In the genomic region with DNA sequence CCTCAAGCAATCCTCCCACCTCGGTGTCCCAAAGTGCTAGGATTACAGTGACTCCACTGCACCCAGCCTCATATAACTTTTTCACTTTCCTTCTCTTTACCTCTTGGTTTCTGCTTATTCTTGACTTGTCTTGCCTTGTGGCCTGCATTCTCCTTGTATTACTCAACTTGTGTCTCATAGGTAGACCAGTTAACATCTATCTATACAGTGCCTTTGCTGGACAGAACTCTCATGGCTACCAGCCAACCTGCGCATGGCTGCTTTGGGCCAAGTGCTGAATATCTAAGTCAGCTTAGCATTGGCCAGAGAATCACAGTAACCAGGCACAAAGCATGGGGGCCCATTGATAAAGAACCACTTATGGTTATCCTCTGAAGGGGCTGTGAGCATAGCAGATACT, we compare ENCODE assay signal across 19 cellular contexts. TPM values are rescaled to one million over a fixed set of nuclear protein-coding genes. Genes with fewer than 3 reads are reported as not detected.
A peak's percentile ranks its signal among the peaks of the same experiment; 100 is the strongest.
DNase-seq lines count a peak whose midpoint lies in the region; ATAC-seq and TF ChIP-seq lines count a peak whose summit lies in the region.
"Had no signal": no experiment of that assay in that cellular context is flagged by ENCODE, and none has a peak within 500 bp of the region (broad histone marks: within the 10 kb centered on the region; RNA-seq: fewer than 3 reads in every experiment).

No MANE protein-coding gene starts in this region.

- TF ChIP-seq CTCF in left ventricle myocardium inferior (IDR thresholded peaks at IDR 0.05; ENCODE audit: borderline replicate concordance) (no peak), GM10266 (IDR thresholded peaks at IDR 0.05; ENCODE audit: control insufficient read depth, insufficient read depth, low read depth, missing control alignments) (no peak)

- H3K27me3 ChIP-seq in left ventricle myocardium inferior (ENCODE audit: low read depth) (peaks cover 9% of the 10 kb centered on the region), Karpas-422 (ENCODE audit: low read length) (no peaks in the 10 kb centered on the region)
- H3K27me3 ChIP-seq: adrenal gland, heart left ventricle, Peyer's patch had no signal

- H3K4me1 Mint-ChIP-seq in activated CD8-positive, alpha-beta T cell treated with anti-CD3 and anti-CD28 coated beads, Interleukin-2, amount 10 ng/mL, durations not matched to agents 7 days and 5 days (ENCODE audit: low read depth) = no peaks in the 10 kb centered on the region

- H3K36me3 Mint-ChIP-seq in activated CD8-positive, alpha-beta T cell treated with anti-CD3 and anti-CD28 coated beads, Interleukin-2, amount 10 ng/mL, durations not matched to agents 7 days and 5 days (ENCODE audit: low read depth) = no peaks in the 10 kb centered on the region
- H3K36me3 Mint-ChIP-seq: type B pancreatic cell had no signal

- no peak overlapping the region for H3K27ac Mint-ChIP-seq in activated CD8-positive, alpha-beta T cell treated with anti-CD3 and anti-CD28 coated beads, Interleukin-2, amount 10 ng/mL, durations not matched to agents 7 days and 5 days
- H3K27ac Mint-ChIP-seq: activated CD4-positive, alpha-beta memory T cell treated with anti-CD3 and anti-CD28 coated beads, Interleukin-2, amount 10 ng/mL, durations not matched to agents 7 days and 5 days; type B pancreatic cell had no signal

- POLR2A ChIA-PET in activated CD8-positive, alpha-beta T cell treated with anti-CD3 and anti-CD28 coated beads, Interleukin-2, amount 10 ng/mL, durations not matched to agents 7 days and 5 days (lab: Charles Lee) = no interaction called here

- no peak overlapping the region for H3K4me2 ChIP-seq in Karpas-422 (ENCODE audit: low read depth, low read length, poor library complexity, severe bottlenecking)

- H3K4me3 Mint-ChIP-seq in activated CD8-positive, alpha-beta T cell treated with anti-CD3 and anti-CD28 coated beads, Interleukin-2, amount 10 ng/mL, durations not matched to agents 7 days and 5 days = no peak overlapping the region
- H3K4me3 Mint-ChIP-seq: activated CD4-positive, alpha-beta memory T cell treated with anti-CD3 and anti-CD28 coated beads, Interleukin-2, amount 10 ng/mL, durations not matched to agents 7 days and 5 days; neural crest cell; type B pancreatic cell had no signal

- no peaks in the 10 kb centered on the region for H3K9me3 Mint-ChIP-seq in activated CD8-positive, alpha-beta T cell treated with anti-CD3 and anti-CD28 coated beads, Interleukin-2, amount 10 ng/mL, durations not matched to agents 7 days and 5 days (ENCODE audit: insufficient read depth)
- H3K9me3 Mint-ChIP-seq: activated CD4-positive, alpha-beta memory T cell treated with anti-CD3 and anti-CD28 coated beads, Interleukin-2, amount 10 ng/mL, durations not matched to agents 7 days and 5 days; neural crest cell; type B pancreatic cell had no signal

- H3K4me1 ChIP-seq in left ventricle myocardium inferior (peaks cover 35% of the 10 kb centered on the region), Karpas-422 (ENCODE audit: low read length) (peaks cover 84% of the 10 kb centered on the region)
- H3K4me1 ChIP-seq: adrenal gland had no signal

- H3K79me2 ChIP-seq in Karpas-422 (ENCODE audit: low read length) = no peaks in the 10 kb centered on the region

- H3K9me3 ChIP-seq in left ventricle myocardium inferior (replicated peaks) (no peaks in the 10 kb centered on the region), Karpas-422 (ENCODE audit: low read length) (no peaks in the 10 kb centered on the region)
- H3K9me3 ChIP-seq: adrenal gland, Peyer's patch had no signal

- H3K4me3 ChIP-seq in left ventricle myocardium inferior (no peak overlapping the region), Karpas-422 (ENCODE audit: low read length) (no peak overlapping the region)
- H3K4me3 ChIP-seq: adrenal gland, heart left ventricle, Peyer's patch had no signal

- H3K9me2 ChIP-seq in Karpas-422 (replicated peaks; ENCODE audit: insufficient read depth, low read length) = no peaks in the 10 kb centered on the region

- ATAC-seq in left ventricle myocardium superior (peak; percentile 22), HG02981 (IDR thresholded peaks at IDR 0.05; ENCODE audit: unreplicated experiment) (no peak)
- no peak for ATAC-seq in activated CD8-positive, alpha-beta T cell treated with anti-CD3 and anti-CD28 coated beads, Interleukin-2, amount 10 ng/mL, durations not matched to agents 7 days and 5 days

- no peak overlapping the region for H2AFZ ChIP-seq in Karpas-422 (ENCODE audit: low read length)

- intact Hi-C loops in left ventricle myocardium superior (cut with micrococcal nuclease) = no loop called here
- intact Hi-C loops in left ventricle myocardium inferior (cut with micrococcal nuclease) = no loop called here

- H3K27me3 Mint-ChIP-seq in activated CD8-positive, alpha-beta T cell treated with anti-CD3 and anti-CD28 coated beads, Interleukin-2, amount 10 ng/mL, durations not matched to agents 7 days and 5 days (ENCODE audit: low read depth) = peaks cover 20% of the 10 kb centered on the region
- H3K27me3 Mint-ChIP-seq: type B pancreatic cell had no signal

- CTCF ChIA-PET in activated CD8-positive, alpha-beta T cell treated with anti-CD3 and anti-CD28 coated beads, Interleukin-2, amount 10 ng/mL, durations not matched to agents 7 days and 5 days (lab: Charles Lee) = no interaction called here

- DNase-seq in left ventricle myocardium superior (no peak), left ventricle myocardium inferior (no peak), Karpas-422 (no peak), astrocyte of the hippocampus (ENCODE audit: low read depth, low spot score) (peak; percentile 23), DMS53 treated with DMSO at 0.1 percent for 48 hours (lab: John Stamatoyannopoulos, UW; ENCODE audit: unreplicated experiment) (no peak), GM10266 (ENCODE audit: extremely low spot score) (no peak)
- no peak for DNase-seq in activated CD8-positive, alpha-beta T cell treated with anti-CD3 and anti-CD28 coated beads, Interleukin-2, amount 10 ng/mL, durations not matched to agents 7 days and 5 days
- DNase-seq: activated CD4-positive, alpha-beta memory T cell treated with anti-CD3 and anti-CD28 coated beads, Interleukin-2, amount 10 ng/mL, durations not matched to agents 7 days and 5 days; activated naive CD4-positive, alpha-beta T cell; adrenal gland; DMS53; heart left ventricle; NCI-H1105 treated with DMSO at 0.1 percent for 48 hours; NCI-H2081 treated with DMSO at 0.1 percent for 48 hours; NCI-H446 treated with DMSO at 0.1 percent for 48 hours; Peyer's patch had no signal

- no peak overlapping the region for H3K9ac ChIP-seq in Karpas-422 (ENCODE audit: low read length)

- H3K27ac ChIP-seq in left ventricle myocardium inferior (replicated peaks) = no peak overlapping the region
- H3K27ac ChIP-seq in Karpas-422 (ENCODE audit: low read length) = peak overlapping the region; percentile 100
- H3K27ac ChIP-seq: adrenal gland, heart left ventricle, Peyer's patch had no signal

- H3K36me3 ChIP-seq in left ventricle myocardium inferior (no peaks in the 10 kb centered on the region), Karpas-422 (ENCODE audit: insufficient read depth, low read length) (no peaks in the 10 kb centered on the region)
- H3K36me3 ChIP-seq: adrenal gland, heart left ventricle, Peyer's patch had no signal

- no peaks in the 10 kb centered on the region for H4K20me1 ChIP-seq in Karpas-422 (ENCODE audit: insufficient read depth, low read depth, low read length)

RNA-seq across cellular contexts. Expression of a gene that starts 42.6 kb away (rescaled TPM):
- total RNA-seq in left ventricle myocardium superior (8.6 TPM), left ventricle myocardium inferior (10.9 TPM)
- total RNA-seq in Karpas-422 (2014; rRNA removed; shearing (Covaris generic); ENCODE audit: low replicate concordance) = 43.0 and 45.3 TPM in 2 replicates
- total RNA-seq in activated CD8-positive, alpha-beta T cell treated with anti-CD3 and anti-CD28 coated beads, Interleukin-2, amount 10 ng/mL, durations not matched to agents 7 days and 5 days = 10 to 100 TPM; 15.1 to 15.2 TPM
